In genomic region chr4:109816082-109816442, GRCh38 we compare ENCODE assay signal across 8 cellular contexts. TPM values are rescaled to one million over a fixed set of nuclear protein-coding genes. Genes with fewer than 3 reads are reported as not detected.
DNase-seq lines count a peak whose midpoint lies in the region; TF ChIP-seq lines count a peak whose summit lies in the region.

No MANE protein-coding gene starts in this region.

- H3K36me3 ChIP-seq in PC-9 (ENCODE audit: low read depth), result peaks cover 9% of the 10 kb centered on the region

- peaks cover 19% of the 10 kb centered on the region; the same call in 1 of the 2 replicates for H3F3A ChIP-seq in PC-9 (ENCODE audit: insufficient read depth, low read depth)

- H3K27ac Mint-ChIP-seq in immature natural killer cell, result peak overlapping the region; percentile 92 to 99 (median 95)

- H2AFZ ChIP-seq in PC-9, result peak overlapping the region; percentile 96

- intact Hi-C loops in PC-9 (cut with micrococcal nuclease; ENCODE audit: unreplicated experiment), result loop anchor here (5.0 kb wide), 2 partner anchors 114 to 161 kb away; partner anchors contain the start of gene CASP6

- no TSS peak for BruUV-seq in PC-9 (replicated peaks; lab: Mats Ljungman, UMichigan)

- H3K27me3 ChIP-seq in PC-9 (ENCODE audit: insufficient read depth, low read depth), result no peaks in the 10 kb centered on the region

- H3K4me3 ChIP-seq in PC-9, result peak overlapping the region; percentile 90

- H3K36me3 Mint-ChIP-seq in immature natural killer cell, result peaks cover 0 to 14% (median 8%) of the 10 kb centered on the region in 3 donors

- H3K9me2 ChIP-seq in PC-9 (ENCODE audit: insufficient read depth), result no peaks in the 10 kb centered on the region

- no peaks in the 10 kb centered on the region for H4K20me1 ChIP-seq in PC-9 (ENCODE audit: insufficient read depth)

- DNase-seq in PC-9, result no peak
- DNase-seq in activated naive CD4-positive, alpha-beta T cell treated with anti-CD3 and anti-CD28 coated beads, Interleukin-2, amount 50 U/mL, for 16 hours, result peak; percentile 49
- DNase-seq in immature natural killer cell, result peak in 2 of 3 donors; percentile 71 to 72
- DNase-seq in stimulated activated CD4-positive, alpha-beta T cell treated with anti-CD3 and anti-CD28 coated beads, Interleukin-2, amount 100 ng/mL, for 4 hours (ENCODE audit: low read depth), result peak; percentile 57
- no peak for DNase-seq in OCI-M2 (lab: John Stamatoyannopoulos, UW; ENCODE audit: unreplicated experiment)
- DNase-seq in MV-4-11 (lab: John Stamatoyannopoulos, UW), result no peak
- no peak for DNase-seq in NCI-H345 (lab: John Stamatoyannopoulos, UW)

- H3K79me2 ChIP-seq in PC-9 (ENCODE audit: low read depth), result peaks cover 42% of the 10 kb centered on the region

- H3K9me3 Mint-ChIP-seq in immature natural killer cell, result no peaks in the 10 kb centered on the region

- no peaks in the 10 kb centered on the region for H3K9me3 ChIP-seq in PC-9 (ENCODE audit: insufficient read depth, low read depth)

- peaks cover 28 to 43% of the 10 kb centered on the region in 2 donors for H3K4me1 Mint-ChIP-seq in immature natural killer cell

- H3K27ac ChIP-seq in C4-2B (peak overlapping the region; percentile 70), PC-9 (peak overlapping the region; percentile 86)

- peaks cover 9 to 15% (median 12%) of the 10 kb centered on the region in 3 donors for H3K27me3 Mint-ChIP-seq in immature natural killer cell (ENCODE audit: low read depth in 3 of 3)

- H3K4me2 ChIP-seq in PC-9, result peak overlapping the region; percentile 96

- no peak for TF ChIP-seq CTCF in C4-2B (conservative IDR thresholded peaks at IDR 0.05)
- no peak for TF ChIP-seq CTCF in PC-9 (conservative IDR thresholded peaks at IDR 0.05)

- CTCF ChIA-PET in PC-9 (lab: Charles Lee), result no interaction called here

- POLR2A ChIA-PET in PC-9 (lab: Charles Lee; ENCODE audit: unreplicated experiment), result interaction anchor here (0.6 kb wide), 1 partner anchor 96 kb away, joined by 6 read pairs; the partner anchor contains the start of gene EGF

- H3K4me3 Mint-ChIP-seq in immature natural killer cell, result peak overlapping the region; percentile 87 to 97 (median 93)

- H3K4me1 ChIP-seq in PC-9 (replicated peaks; ENCODE audit: insufficient read depth), result peaks cover 20% of the 10 kb centered on the region

RNA-seq across cellular contexts. Expression of gene GAR1, which starts 0.5 kb away (rescaled TPM):
- total RNA-seq in PC-9 (2021), result 12.1 and 16.0 TPM in 2 replicates
- 10 to 100 TPM in 2 of 3 donors, 1 to 10 TPM in 1; 5.2 to 17.6 (median 10.8) TPM for polyA plus RNA-seq in immature natural killer cell

RNA-seq across cellular contexts. Expression of gene RRH, which starts 11.7 kb away (rescaled TPM):
- 0.24 TPM in 1 of 2 replicates, not detected in the other for total RNA-seq in PC-9 (2021)
- under 1 TPM in 1 of 3 donors, not detected in 2; 0.16 TPM for polyA plus RNA-seq in immature natural killer cell

RNA-seq across cellular contexts. Expression of gene CFI, which starts 14.3 kb away (rescaled TPM):
- 1.6 and 2.2 TPM in 2 replicates for total RNA-seq in PC-9 (2021)
- not detected for polyA plus RNA-seq in immature natural killer cell

RNA-seq across cellular contexts. Expression of gene LRIT3, which starts 31.8 kb away (rescaled TPM):
- not detected in 2 replicates for total RNA-seq in PC-9 (2021)
- not detected for polyA plus RNA-seq in immature natural killer cell

Comparison
In these comparisons a context has a peak if more than half of its experiments do, and no peak if none do; other contexts are left out.
1. DNase-seq: peak in activated naive CD4-positive, alpha-beta T cell treated with anti-CD3 and anti-CD28 coated beads, Interleukin-2, amount 50 U/mL, for 16 hours (single experiment), immature natural killer cell (2 of 3) and stimulated activated CD4-positive, alpha-beta T cell treated with anti-CD3 and anti-CD28 coated beads, Interleukin-2, amount 100 ng/mL, for 4 hours (single experiment); none in PC-9 (0 of 2), OCI-M2 (single experiment), MV-4-11 (single experiment) and NCI-H345 (single experiment).